ENCODE assay signal across 17 cellular contexts in the genomic region with DNA sequence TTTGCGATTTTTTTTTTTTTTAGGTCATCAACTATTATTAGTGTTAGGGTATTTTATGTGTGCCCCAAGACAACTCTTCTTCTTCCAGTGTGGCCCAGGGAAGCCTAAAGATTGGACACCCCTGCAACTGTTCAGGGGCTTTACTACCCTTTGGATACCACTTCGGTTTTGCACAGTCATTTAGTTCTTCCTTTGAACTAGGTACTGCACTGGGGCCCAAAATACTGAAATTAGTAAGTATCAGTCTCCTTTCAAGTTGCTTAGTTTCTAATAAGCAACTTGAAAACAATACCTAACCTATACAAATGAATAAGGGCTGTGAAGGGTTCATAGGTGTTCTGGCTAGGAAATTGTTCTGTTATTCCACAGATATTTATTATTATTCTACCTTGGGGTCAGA. TPM values are rescaled to one million over a fixed set of nuclear protein-coding genes. Genes with fewer than 3 reads are reported as not detected.
A peak's percentile ranks its signal among the peaks of the same experiment; 100 is the strongest.
DNase-seq lines count a peak whose midpoint lies in the region; ATAC-seq and TF ChIP-seq lines count a peak whose summit lies in the region.
"Had no signal": no experiment of that assay in that cellular context is flagged by ENCODE, and none has a peak within 500 bp of the region (broad histone marks: within the 10 kb centered on the region; RNA-seq: fewer than 3 reads in every experiment).

No MANE protein-coding gene starts in this region.

- WGBS in psoas muscle, 3 donors: 81 to 88% (median 88%) methylated on average over 2 of the region's 2 CpGs
- WGBS in mammary epithelial cell (ENCODE audit: low coverage, missing lambda C conversion rate): 100% methylated on average over 2 of the region's 2 CpGs

- H3K4me1 Mint-ChIP-seq in progenitor cell of endocrine pancreas (ENCODE audit: low read depth): peaks cover 1% of the 10 kb centered on the region
- H3K4me1 Mint-ChIP-seq: T-cell had no signal

- TF ChIP-seq CTCF in GM12865 (IDR thresholded peaks at IDR 0.05; ENCODE audit: insufficient read depth, low read depth, low read length, missing control alignments): no peak
- no peak for TF ChIP-seq CTCF in psoas muscle (IDR thresholded peaks at IDR 0.05)
- no peak for TF ChIP-seq CTCF in mammary epithelial cell (conservative IDR thresholded peaks at IDR 0.05 in 1 of 2, IDR thresholded peaks at IDR 0.05 in 1 of 2; ENCODE audit: extremely low read depth in 1 of 2, insufficient read depth in 1 of 2, low read depth in 1 of 2, low read length in 2 of 2)
- TF ChIP-seq CTCF in progenitor cell of endocrine pancreas (IDR thresholded peaks at IDR 0.05; ENCODE audit: unreplicated experiment): no peak

- H3K4me3 ChIP-seq in GM12865 (ENCODE audit: low read depth, low read length) (no peak overlapping the region), psoas muscle (no peak overlapping the region), mammary epithelial cell (replicated peaks in 1 of 3; ENCODE audit: insufficient read depth in 1 of 3, low read depth in 2 of 3, low read length in 3 of 3) (no peak overlapping the region)
- H3K4me3 ChIP-seq: HAP-1, stomach had no signal

- H3K4me2 ChIP-seq in mammary epithelial cell (ENCODE audit: insufficient read depth, low read depth, low read length): no peak overlapping the region

- no peaks in the 10 kb centered on the region for H4K20me1 ChIP-seq in mammary epithelial cell (ENCODE audit: insufficient read depth, low read length)

- H3K27ac Mint-ChIP-seq in progenitor cell of endocrine pancreas: no peak overlapping the region
- H3K27ac Mint-ChIP-seq: brain, T-cell had no signal

- dilution Hi-C loops in mammary epithelial cell (cut with HindIII; ENCODE audit: low sequenced_read_pairs): loop anchor here (5.0 kb wide), 1 partner anchor 668 kb away; the partner anchor contains the start of gene ADAMTS6

- in situ Hi-C loops in mammary epithelial cell (cut with MboI; ENCODE audit: low sequenced_read_pairs in 2 of 2): loop anchor here in 1 of 2 donors (5.0 kb wide), 1 partner anchor 668 kb away; the partner anchor contains the start of gene ADAMTS6

- no TSS peak for BruUV-seq in mammary epithelial cell (replicated peaks; lab: Mats Ljungman, UMichigan)

- no peaks in the 10 kb centered on the region for H3K79me2 ChIP-seq in mammary epithelial cell (ENCODE audit: insufficient read depth, low read length)

- H3K9me3 Mint-ChIP-seq in progenitor cell of endocrine pancreas (ENCODE audit: low read depth): no peaks in the 10 kb centered on the region
- H3K9me3 Mint-ChIP-seq: brain; natural killer cell treated with Interleukin-12 subunit alpha and Interleukin-12 subunit beta and Interleukin-15 and Interleukin-18, amount 100 ng/mL, for 72 hours; T-cell had no signal

- CTCF ChIA-PET in mammary epithelial cell (lab: Charles Lee; ENCODE audit: low non-redundant PET): no interaction called here

- peaks cover 3% of the 10 kb centered on the region for H3K36me3 Mint-ChIP-seq in progenitor cell of endocrine pancreas (ENCODE audit: insufficient read depth)

- no peaks in the 10 kb centered on the region for H3K27me3 ChIP-seq in psoas muscle (ENCODE audit: insufficient read depth in 3 of 3, low read length in 2 of 3)
- H3K27me3 ChIP-seq in mammary epithelial cell (ENCODE audit: insufficient read depth, low read length): no peaks in the 10 kb centered on the region
- H3K27me3 ChIP-seq: stomach had no signal

- H3K9me3 ChIP-seq in psoas muscle (no peaks in the 10 kb centered on the region), mammary epithelial cell (replicated peaks; ENCODE audit: insufficient read depth, low read length) (no peaks in the 10 kb centered on the region)
- H3K9me3 ChIP-seq: HAP-1, stomach had no signal

- H3K27ac ChIP-seq in psoas muscle (no peak overlapping the region), mammary epithelial cell (ENCODE audit: insufficient read depth, low read depth, low read length) (no peak overlapping the region)
- H3K27ac ChIP-seq: stomach had no signal

- no peak overlapping the region for H3K9ac ChIP-seq in mammary epithelial cell (ENCODE audit: insufficient read depth, low read length)

- H3K36me3 ChIP-seq in psoas muscle (ENCODE audit: insufficient read depth in 1 of 2, low read depth in 1 of 2) (no peaks in the 10 kb centered on the region), mammary epithelial cell (ENCODE audit: insufficient read depth, low read length) (peaks cover 2% of the 10 kb centered on the region)
- H3K36me3 ChIP-seq: HAP-1 had no signal

- intact Hi-C loops in psoas muscle (cut with DNase I) (loop anchor here (5.0 to 10.0 kb wide), 4 partner anchors 221 to 668 kb away; partner anchors contain the start of gene ADAMTS6 (in 1 of the 2)), mammary epithelial cell (cut with micrococcal nuclease) (loop anchor here (5.0 to 10.0 kb wide), 3 partner anchors 143 to 538 kb away; no protein-coding TSS in a partner anchor)

- ATAC-seq in HG02571 (IDR thresholded peaks at IDR 0.05; ENCODE audit: unreplicated experiment) (peak; percentile 94), HG03280 (IDR thresholded peaks at IDR 0.05; ENCODE audit: unreplicated experiment) (peak; percentile 95), psoas muscle (no peak)
- ATAC-seq: esophagus mucosa, T-cell had no signal

- no peaks in the 10 kb centered on the region for H3K27me3 Mint-ChIP-seq in progenitor cell of endocrine pancreas
- H3K27me3 Mint-ChIP-seq: brain; natural killer cell treated with Interleukin-12 subunit alpha and Interleukin-12 subunit beta and Interleukin-15 and Interleukin-18, amount 100 ng/mL, for 72 hours; T-cell had no signal

- H3K4me3 Mint-ChIP-seq in progenitor cell of endocrine pancreas (ENCODE audit: low read depth): no peak overlapping the region
- H3K4me3 Mint-ChIP-seq: brain; natural killer cell treated with Interleukin-12 subunit alpha and Interleukin-12 subunit beta and Interleukin-15 and Interleukin-18, amount 100 ng/mL, for 72 hours; T-cell had no signal

- H3K4me1 ChIP-seq in psoas muscle (no peaks in the 10 kb centered on the region), mammary epithelial cell (ENCODE audit: insufficient read depth, low read length) (no peaks in the 10 kb centered on the region)
- H3K4me1 ChIP-seq: HAP-1 had no signal

- DNase-seq in GM12865 (ENCODE audit: low read depth) (peak; percentile 70), GM19238 (ENCODE audit: insufficient read length, low spot score) (peak; percentile 1), psoas muscle (no peak), mammary epithelial cell (no peak), progenitor cell of endocrine pancreas (ENCODE audit: low spot score, unreplicated experiment) (no peak), cortex of kidney (lab: John Stamatoyannopoulos, UW) (no peak)
- DNase-seq: DND-41; NCI-H748 treated with DMSO at 0.1 percent for 48 hours; stimulated activated CD4-positive, alpha-beta T cell treated with anti-CD3 and anti-CD28 coated beads, Interleukin-12 subunit alpha, Interleukin-12 subunit beta, amount 100 ng/mL, for 4 hours; stomach; T-cell had no signal

- H2AFZ ChIP-seq in mammary epithelial cell (ENCODE audit: low read depth, low read length): no peak overlapping the region

RNA-seq across cellular contexts. Expression of gene CWC27, which starts 45.3 kb away (rescaled TPM):
- 10 to 100 TPM; 16.0 to 26.8 (median 18.6) TPM for total RNA-seq in psoas muscle
- 10 to 100 TPM; 17.5 to 31.2 (median 26.3) TPM for polyA plus RNA-seq in psoas muscle
- 10 to 100 TPM; 12.5 to 26.4 TPM for total RNA-seq in mammary epithelial cell
- polyA plus RNA-seq in mammary epithelial cell: 12.2 TPM
- 7.4 TPM for polyA minus RNA-seq in mammary epithelial cell
- total RNA-seq in progenitor cell of endocrine pancreas: 33.4 and 33.9 TPM in 2 replicates

RNA-seq across cellular contexts. Expression of gene SREK1IP1, which starts 45.6 kb away (rescaled TPM):
- total RNA-seq in psoas muscle (10 to 100 TPM in 1 of 4 donors, 1 to 10 TPM in 3; 6.9 to 11.1 (median 8.6) TPM), mammary epithelial cell (10 to 100 TPM; 14.5 to 41.5 TPM), progenitor cell of endocrine pancreas (25.8 and 26.5 TPM in 2 replicates)
- polyA plus RNA-seq in psoas muscle (1 to 10 TPM; 4.6 to 6.7 (median 5.9) TPM), mammary epithelial cell (6.9 TPM)
- polyA minus RNA-seq in mammary epithelial cell: 11.1 TPM

Comparison
In these comparisons a context has a peak if more than half of its experiments do, and no peak if none do; other contexts are left out.
1. DNase-seq: peak in GM12865 (single experiment) and GM19238 (single experiment); none in psoas muscle (0 of 2), mammary epithelial cell (single experiment), progenitor cell of endocrine pancreas (single experiment) and cortex of kidney (single experiment).
2. ATAC-seq: peak in HG02571 (single experiment) and HG03280 (single experiment); none in psoas muscle (0 of 4).